32 cellular contexts compared by ENCODE assay signal in the genomic region with DNA sequence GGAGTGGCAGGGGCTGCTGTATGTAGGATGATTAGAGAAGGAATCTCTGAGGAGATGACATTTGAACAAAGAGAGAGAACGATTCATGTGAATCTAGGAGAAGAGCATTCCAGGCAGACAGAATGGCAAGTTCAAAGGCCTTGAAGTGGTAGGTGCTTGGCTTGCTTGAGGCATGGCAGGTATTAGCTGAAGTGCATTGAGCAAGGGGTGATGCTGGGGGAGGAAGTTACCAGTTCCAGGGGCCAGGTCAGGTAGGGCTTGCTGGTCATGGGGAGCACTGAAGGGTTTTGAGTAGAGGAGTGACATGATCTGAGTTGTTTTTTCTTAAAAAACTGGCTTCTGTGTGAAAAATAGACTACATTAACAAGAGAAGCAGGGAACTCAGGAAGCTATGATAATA.
"Had no signal": no experiment of that assay in that cellular context is flagged by ENCODE, and none has a peak within 500 bp of the region (broad histone marks: within the 10 kb centered on the region; RNA-seq: fewer than 3 reads in every experiment).

No MANE protein-coding gene starts in this region.

- H3K27ac ChIP-seq: brain microvascular endothelial cell, Peyer's patch had no signal

- H3K27me3 Mint-ChIP-seq: activated CD4-positive, alpha-beta T cell treated with anti-CD3 and anti-CD28 coated beads, Interleukin-2, amount 10 ng/mL, durations not matched to agents 24 days and 14 days; activated CD8-positive, alpha-beta T cell treated with anti-CD3 and anti-CD28 coated beads for 36 hours; activated naive CD8-positive, alpha-beta T cell treated with anti-CD3 and anti-CD28 coated beads for 36 hours; activated T-helper 17 cell treated with anti-CD3 and anti-CD28 coated beads, Interleukin-2, amount 50 U/mL, for 72 hours; IgD-negative memory B cell had no signal

- H3K36me3 Mint-ChIP-seq: activated naive CD8-positive, alpha-beta T cell treated with anti-CD3 and anti-CD28 coated beads for 36 hours had no signal

- H3K9me3 ChIP-seq: Peyer's patch had no signal

- H3K9me3 Mint-ChIP-seq: activated CD4-positive, alpha-beta T cell treated with anti-CD3 and anti-CD28 coated beads, Interleukin-2, amount 10 ng/mL, durations not matched to agents 24 days and 14 days; activated CD8-positive, alpha-beta T cell treated with anti-CD3 and anti-CD28 coated beads for 36 hours; activated naive CD8-positive, alpha-beta T cell treated with anti-CD3 and anti-CD28 coated beads for 36 hours; activated T-cell treated with anti-CD3 and anti-CD28 coated beads, Interleukin-2, amount 50 U/mL, for 72 hours; activated T-helper 17 cell treated with anti-CD3 and anti-CD28 coated beads, Interleukin-2, amount 50 U/mL, for 72 hours; IgD-negative memory B cell had no signal

- H3K4me1 Mint-ChIP-seq: activated T-helper 17 cell treated with anti-CD3 and anti-CD28 coated beads, Interleukin-2, amount 50 U/mL, for 72 hours had no signal

- H3K27ac Mint-ChIP-seq: activated CD4-positive, alpha-beta T cell treated with anti-CD3 and anti-CD28 coated beads, Interleukin-2, amount 10 ng/mL, durations not matched to agents 24 days and 14 days; activated CD8-positive, alpha-beta T cell treated with anti-CD3 and anti-CD28 coated beads for 36 hours; activated naive CD8-positive, alpha-beta T cell treated with anti-CD3 and anti-CD28 coated beads for 36 hours; activated T-cell treated with anti-CD3 and anti-CD28 coated beads, Interleukin-2, amount 50 U/mL, for 72 hours; activated T-helper 17 cell treated with anti-CD3 and anti-CD28 coated beads, Interleukin-2, amount 50 U/mL, for 72 hours; IgD-negative memory B cell had no signal

- H3K4me3 ChIP-seq: Peyer's patch had no signal

- H3K27me3 ChIP-seq: brain microvascular endothelial cell, Peyer's patch had no signal

- DNase-seq: activated CD4-positive, alpha-beta T cell treated with anti-CD3 and anti-CD28 coated beads, Interleukin-2, amount 10 ng/mL, durations not matched to agents 24 days and 14 days; activated CD4-positive, alpha-beta T cell treated with anti-CD3 and anti-CD28 coated beads, Interleukin-2, amount 50 U/mL, for 4 hours; activated CD8-positive, alpha-beta T cell treated with anti-CD3 and anti-CD28 coated beads for 36 hours; activated effector memory CD4-positive, alpha-beta T cell treated with anti-CD3 and anti-CD28 coated beads, Interleukin-2, amount 50 U/mL, for 16 hours; activated naive CD4-positive, alpha-beta T cell; activated naive CD4-positive, alpha-beta T cell treated with anti-CD3 and anti-CD28 coated beads, Interleukin-2, amount 50 U/mL, for 16 hours; activated naive CD8-positive, alpha-beta T cell treated with anti-CD3 and anti-CD28 coated beads for 36 hours; activated T-cell treated with anti-CD3 and anti-CD28 coated beads, Interleukin-2, amount 50 U/mL, for 1 hour; activated T-cell treated with anti-CD3 and anti-CD28 coated beads, Interleukin-2, amount 50 U/mL, for 72 hours; amniotic stem cell; aorta; brain microvascular endothelial cell; central memory CD4-positive, alpha-beta T cell; KG1; NCI-H1092 treated with DMSO at 0.1 percent for 48 hours; NCI-H1417; NCI-H146; NCI-H187; NCI-H2029 treated with DMSO at 0.1 percent for 48 hours; NCI-H2107; NCI-H510A; NCI-H526; NCI-H748 treated with DMSO at 0.1 percent for 48 hours; NK-92 treated with Interleukin-12 subunit alpha and Interleukin-12 subunit beta, amount 100 ng/mL, for 24 hours; PC-3; Peyer's patch; RPMI8226; SIG-M5; SW 1271; T1000 had no signal

- H3K4me1 ChIP-seq: Peyer's patch had no signal

- H3K4me3 Mint-ChIP-seq: activated CD4-positive, alpha-beta T cell treated with anti-CD3 and anti-CD28 coated beads, Interleukin-2, amount 10 ng/mL, durations not matched to agents 24 days and 14 days; activated CD8-positive, alpha-beta T cell treated with anti-CD3 and anti-CD28 coated beads for 36 hours; activated naive CD8-positive, alpha-beta T cell treated with anti-CD3 and anti-CD28 coated beads for 36 hours; activated T-cell treated with anti-CD3 and anti-CD28 coated beads, Interleukin-2, amount 50 U/mL, for 72 hours; activated T-helper 17 cell treated with anti-CD3 and anti-CD28 coated beads, Interleukin-2, amount 50 U/mL, for 72 hours; IgD-negative memory B cell had no signal

- ATAC-seq: activated CD8-positive, alpha-beta T cell treated with anti-CD3 and anti-CD28 coated beads for 36 hours; activated T-cell treated with anti-CD3 and anti-CD28 coated beads, Interleukin-2, amount 50 U/mL, for 72 hours; activated T-helper 17 cell treated with anti-CD3 and anti-CD28 coated beads, Interleukin-2, amount 50 U/mL, for 72 hours; PC-3 had no signal

- H3K36me3 ChIP-seq: Peyer's patch had no signal
